ENCODE assay signal across 17 cellular contexts in genomic region chr2:204197601-204198000, GRCh38.
"Had no signal": no experiment of that assay in that cellular context is flagged by ENCODE, and none has a peak within 500 bp of the region (broad histone marks: within the 10 kb centered on the region; RNA-seq: fewer than 3 reads in every experiment).

No MANE protein-coding gene starts in this region.

- H3K4me1 ChIP-seq: heart left ventricle, right atrium auricular region, sigmoid colon, suprapubic skin, thyroid gland, uterus had no signal

- H3K27me3 ChIP-seq: heart left ventricle, right atrium auricular region, sigmoid colon, suprapubic skin, thyroid gland, uterus had no signal

- H3K4me3 ChIP-seq: coronary artery, dorsolateral prefrontal cortex, heart left ventricle, right atrium auricular region, sigmoid colon, skin epidermis, suprapubic skin, thyroid gland, uterus had no signal

- H3K36me3 ChIP-seq: heart left ventricle, right atrium auricular region, sigmoid colon, suprapubic skin, thyroid gland, uterus had no signal

- H3K27ac ChIP-seq: coronary artery, dorsolateral prefrontal cortex, heart left ventricle, right atrium auricular region, sigmoid colon, skin epidermis, suprapubic skin, thyroid gland, uterus had no signal

- DNase-seq: dorsolateral prefrontal cortex; effector CD8-positive, alpha-beta T cell; foreskin melanocyte; heart left ventricle; hippocampal formation; kidney glomerular epithelial cell; natural killer cell; posterior cingulate gyrus; sigmoid colon; stimulated activated CD4-positive, alpha-beta T cell treated with anti-CD3 and anti-CD28 coated beads, Interleukin-12 subunit alpha, Interleukin-12 subunit beta, amount 100 ng/mL, for 4 hours; stimulated activated naive CD4-positive, alpha-beta T cell treated with Interleukin-2 at 50 U/mL for 16 hours; thyroid gland; uterus had no signal

- H3K9me3 ChIP-seq: heart left ventricle, right atrium auricular region, sigmoid colon, suprapubic skin, thyroid gland, uterus had no signal

- ATAC-seq: heart left ventricle, natural killer cell had no signal
